ENCODE assay signal across 8 cellular contexts in genomic region chr11:6022954-6023353, GRCh38. TPM values are rescaled to one million over a fixed set of nuclear protein-coding genes. Genes with fewer than 3 reads are reported as not detected.
DNase-seq lines count a peak whose midpoint lies in the region; ATAC-seq, FAIRE-seq and TF ChIP-seq lines count a peak whose summit lies in the region.

No MANE protein-coding gene starts in this region.

- H4K20me1 ChIP-seq in OCI-LY7 (ENCODE audit: insufficient read depth, low read length) (no peaks in the 10 kb centered on the region), endothelial cell of umbilical vein (replicated peaks; ENCODE audit: control insufficient read depth, extremely low read depth, insufficient read depth, low read length) (no peaks in the 10 kb centered on the region)

- DNase-seq in NCI-H1694 (lab: John Stamatoyannopoulos, UW) (peak; percentile 10), NCI-H1694 treated with DMSO at 0.1 percent for 48 hours (lab: John Stamatoyannopoulos, UW) (no peak), OCI-LY7 (ENCODE audit: low spot score) (peak; percentile 61), endothelial cell of umbilical vein (ENCODE audit: low read depth, low spot score) (peak; percentile 70), midbrain (lab: John Stamatoyannopoulos, UW) (peak; percentile 40), GF-D8 (lab: John Stamatoyannopoulos, UW) (no peak)

- FAIRE-seq in endothelial cell of umbilical vein (lab: Jason Lieb, UNC), result peak; percentile 81

- no peaks in the 10 kb centered on the region for H3K9me3 ChIP-seq in OCI-LY7 (ENCODE audit: low read length)
- no peaks in the 10 kb centered on the region for H3K9me3 ChIP-seq in endothelial cell of umbilical vein (replicated peaks; ENCODE audit: control insufficient read depth, insufficient read depth, low read length)

- no peaks in the 10 kb centered on the region for H3K9me1 ChIP-seq in endothelial cell of umbilical vein (replicated peaks; ENCODE audit: control insufficient read depth, extremely low read depth, insufficient read depth, low read length)

- CTCF ChIA-PET in OCI-LY7 (lab: Charles Lee; ENCODE audit: unreplicated experiment), result interaction anchor here (0.9 kb wide), 1 partner anchor 328 kb away, joined by 4 read pairs; no protein-coding TSS in a partner anchor
- CTCF ChIA-PET in endothelial cell of umbilical vein (lab: Charles Lee), result interaction anchor here (0.6 to 7.4 kb wide), 17 partner anchors 18 to 356 kb away, joined by 3 to 149 read pairs (median 5); partner anchors contain the start of gene CAVIN3

- no peaks in the 10 kb centered on the region for H3K36me3 ChIP-seq in OCI-LY7 (ENCODE audit: insufficient read depth, low read length)
- H3K36me3 ChIP-seq in endothelial cell of umbilical vein (ENCODE audit: control insufficient read depth in 2 of 2, extremely low read depth in 1 of 2, insufficient read depth in 2 of 2, low read length in 2 of 2), result no peaks in the 10 kb centered on the region

- H3K27ac ChIP-seq in OCI-LY7 (ENCODE audit: low read depth, low read length, poor library complexity, severe bottlenecking), result no peak overlapping the region
- no peak overlapping the region for H3K27ac ChIP-seq in endothelial cell of umbilical vein (ENCODE audit: insufficient read depth, low read depth, low read length)

- ATAC-seq in HG03342 (IDR thresholded peaks at IDR 0.05; ENCODE audit: unreplicated experiment) (peak; percentile 44), HG02970 (IDR thresholded peaks at IDR 0.05; ENCODE audit: low FRiP score, unreplicated experiment) (no peak)

- H3K4me1 ChIP-seq in OCI-LY7 (ENCODE audit: insufficient read depth, low read length, poor library complexity, severe bottlenecking) (no peaks in the 10 kb centered on the region), endothelial cell of umbilical vein (ENCODE audit: control insufficient read depth, extremely low read depth, insufficient read depth, low read length) (no peaks in the 10 kb centered on the region)

- no peak for TF ChIP-seq POLR2A in endothelial cell of umbilical vein (IDR thresholded peaks at IDR 0.05; ENCODE audit: low read depth, low read length)

- H2AFZ ChIP-seq in OCI-LY7 (ENCODE audit: low read length), result no peak overlapping the region
- H2AFZ ChIP-seq in endothelial cell of umbilical vein (ENCODE audit: low read depth, low read length), result no peak overlapping the region

- dilution Hi-C loops in endothelial cell of umbilical vein (cut with MboI; ENCODE audit: extremely low pct_ligation_motif_present, low sequenced_read_pairs), result no loop called here

- POLR2A ChIA-PET in OCI-LY7 (lab: Charles Lee), result no interaction called here
- POLR2A ChIA-PET in endothelial cell of umbilical vein (lab: Charles Lee), result no interaction called here

- H3K4me3 ChIP-seq in OCI-LY7 (ENCODE audit: low read depth, low read length, poor library complexity, severe bottlenecking) (no peak overlapping the region), endothelial cell of umbilical vein (replicated peaks in 1 of 3; ENCODE audit: insufficient read depth in 1 of 3, low read depth in 1 of 3, low read length in 3 of 3) (no peak overlapping the region)

- BruUV-seq in OCI-LY7 (replicated peaks; lab: Mats Ljungman, UMichigan) (no TSS peak), endothelial cell of umbilical vein (replicated peaks; lab: Mats Ljungman, UMichigan) (no TSS peak)

- no peak overlapping the region for H3K9ac ChIP-seq in endothelial cell of umbilical vein (replicated peaks; ENCODE audit: extremely low read depth, insufficient read depth, low read length)

- H3K9me2 ChIP-seq in OCI-LY7 (ENCODE audit: insufficient read depth, low read length), result no peaks in the 10 kb centered on the region

- intact Hi-C loops in OCI-LY7 (cut with micrococcal nuclease; ENCODE audit: unreplicated experiment), result loop anchor here (1.0 to 5.0 kb wide), 3 partner anchors 274 to 330 kb away; no protein-coding TSS in a partner anchor
- intact Hi-C loops in endothelial cell of umbilical vein (cut with micrococcal nuclease), result loop anchor here (1.0 to 2.0 kb wide), 4 partner anchors 275 to 340 kb away; no protein-coding TSS in a partner anchor

- peaks cover 5 to 9% of the 10 kb centered on the region in 2 experiments for H3K27me3 ChIP-seq in endothelial cell of umbilical vein (ENCODE audit: control insufficient read depth in 2 of 2, insufficient read depth in 2 of 2, low read length in 2 of 2)

- H3K4me2 ChIP-seq in OCI-LY7 (ENCODE audit: low read length) (no peak overlapping the region), endothelial cell of umbilical vein (ENCODE audit: insufficient read depth, low read length) (no peak overlapping the region)

- H3K79me2 ChIP-seq in OCI-LY7 (ENCODE audit: insufficient read depth, low read depth, low read length) (no peaks in the 10 kb centered on the region), endothelial cell of umbilical vein (ENCODE audit: control insufficient read depth, insufficient read depth, low read length) (no peaks in the 10 kb centered on the region)

- peak; percentile 79 for TF ChIP-seq CTCF in OCI-LY7 (conservative IDR thresholded peaks at IDR 0.05; ENCODE audit: low read length)
- peak; percentile 36 to 46 for TF ChIP-seq CTCF in endothelial cell of umbilical vein (IDR thresholded peaks at IDR 0.05; ENCODE audit: extremely low read depth in 1 of 2, insufficient read depth in 1 of 2, low read depth in 1 of 2, low read length in 2 of 2)

TF ChIP-seq in endothelial cell of umbilical vein, 7 proteins besides CTCF, POLR2A, EP300 and RAD21:
- TF ChIP-seq MAX (IDR thresholded peaks at IDR 0.05; ENCODE audit: insufficient read depth, insufficient read length), result no peak
- no peak for TF ChIP-seq GATA2 (IDR thresholded peaks at IDR 0.05; ENCODE audit: insufficient read depth, insufficient read length, low read depth, low read length)
- no peak for TF ChIP-seq POLR2AphosphoS5 (IDR thresholded peaks at IDR 0.05; ENCODE audit: insufficient read depth, low read depth, low read length)
- no peak for TF ChIP-seq MYC (IDR thresholded peaks at IDR 0.05; ENCODE audit: low read depth, low read length)
- TF ChIP-seq JUN (IDR thresholded peaks at IDR 0.05; ENCODE audit: borderline replicate concordance, insufficient read depth, insufficient read length, low read depth), result no peak
- TF ChIP-seq FOS (IDR thresholded peaks at IDR 0.05; ENCODE audit: borderline replicate concordance, insufficient read depth, low read length), result no peak
- no peak for TF ChIP-seq EZH2 (IDR thresholded peaks at IDR 0.05; ENCODE audit: borderline replicate concordance, low read depth, low read length, severe bottlenecking)

RNA-seq across cellular contexts. Expression of gene OR56A1, which starts 7.6 kb away (rescaled TPM):
- not detected in 2 replicates for total RNA-seq in OCI-LY7 (2014; rRNA removed; shearing (Covaris generic))
- total RNA-seq in OCI-LY7 (2022) (not detected in 2 replicates), endothelial cell of umbilical vein (not detected in 2 replicates)
- polyA plus RNA-seq in endothelial cell of umbilical vein, result not detected in 2 replicates
- polyA plus RNA-seq in endothelial cell of umbilical vein (2011; cell fraction: cytosol; rRNA removed), result not detected in 2 replicates
- polyA plus RNA-seq in endothelial cell of umbilical vein (2011; cell fraction: nucleus; rRNA removed), result not detected in 2 replicates
- polyA plus RNA-seq in endothelial cell of umbilical vein (2012), result not detected in 2 replicates
- polyA minus RNA-seq in endothelial cell of umbilical vein, result 0.30 TPM in 1 of 2 replicates, not detected in the other
- polyA minus RNA-seq in endothelial cell of umbilical vein (2011; cell fraction: cytosol; rRNA and poly(A)+ RNA removed), result not detected
- polyA minus RNA-seq in endothelial cell of umbilical vein (2011; cell fraction: nucleus; rRNA and poly(A)+ RNA removed), result not detected in 2 replicates

RNA-seq across cellular contexts. Expression of gene OR56A4, which starts 16.2 kb away (rescaled TPM):
- not detected in 2 replicates for total RNA-seq in OCI-LY7 (2014; rRNA removed; shearing (Covaris generic))
- total RNA-seq in OCI-LY7 (2022), result 0.11 TPM in 1 of 2 replicates, not detected in the other
- total RNA-seq in endothelial cell of umbilical vein, result not detected in 2 replicates
- not detected in 2 replicates for polyA plus RNA-seq in endothelial cell of umbilical vein
- polyA plus RNA-seq in endothelial cell of umbilical vein (2011; cell fraction: cytosol; rRNA removed), result not detected in 2 replicates
- 0.04 TPM in 1 of 2 replicates, not detected in the other for polyA plus RNA-seq in endothelial cell of umbilical vein (2011; cell fraction: nucleus; rRNA removed)
- polyA plus RNA-seq in endothelial cell of umbilical vein (2012), result not detected in 2 replicates
- not detected in 2 replicates for polyA minus RNA-seq in endothelial cell of umbilical vein
- not detected for polyA minus RNA-seq in endothelial cell of umbilical vein (2011; cell fraction: cytosol; rRNA and poly(A)+ RNA removed)
- polyA minus RNA-seq in endothelial cell of umbilical vein (2011; cell fraction: nucleus; rRNA and poly(A)+ RNA removed), result 0.19 TPM in 1 of 2 replicates, not detected in the other

RNA-seq across cellular contexts. Expression of gene OR52L1, which starts 36.2 kb away (rescaled TPM):
- total RNA-seq in OCI-LY7 (2014; rRNA removed; shearing (Covaris generic)), result not detected in 2 replicates
- not detected in 2 replicates for total RNA-seq in OCI-LY7 (2022)
- not detected in 2 replicates for total RNA-seq in endothelial cell of umbilical vein
- polyA plus RNA-seq in endothelial cell of umbilical vein, result 0.07 TPM in 1 of 2 replicates, not detected in the other
- polyA plus RNA-seq in endothelial cell of umbilical vein (2011; cell fraction: cytosol; rRNA removed), result not detected in 2 replicates
- not detected in 2 replicates for polyA plus RNA-seq in endothelial cell of umbilical vein (2011; cell fraction: nucleus; rRNA removed)
- not detected in 2 replicates for polyA plus RNA-seq in endothelial cell of umbilical vein (2012)
- 0.27 TPM in 1 of 2 replicates, not detected in the other for polyA minus RNA-seq in endothelial cell of umbilical vein
- polyA minus RNA-seq in endothelial cell of umbilical vein (2011; cell fraction: cytosol; rRNA and poly(A)+ RNA removed), result not detected
- 0.53 TPM in 1 of 2 replicates, not detected in the other for polyA minus RNA-seq in endothelial cell of umbilical vein (2011; cell fraction: nucleus; rRNA and poly(A)+ RNA removed)

RNA-seq across cellular contexts. Expression of gene OR56A5, which starts 54.7 kb away (rescaled TPM):
- total RNA-seq in OCI-LY7 (2014; rRNA removed; shearing (Covaris generic)), result not detected in 2 replicates
- total RNA-seq in OCI-LY7 (2022) (not detected in 2 replicates), endothelial cell of umbilical vein (not detected in 2 replicates)
- polyA plus RNA-seq in endothelial cell of umbilical vein, result not detected in 2 replicates
- not detected in 2 replicates for polyA plus RNA-seq in endothelial cell of umbilical vein (2011; cell fraction: cytosol; rRNA removed)
- not detected in 2 replicates for polyA plus RNA-seq in endothelial cell of umbilical vein (2011; cell fraction: nucleus; rRNA removed)
- not detected in 2 replicates for polyA plus RNA-seq in endothelial cell of umbilical vein (2012)
- polyA minus RNA-seq in endothelial cell of umbilical vein, result not detected in 2 replicates
- polyA minus RNA-seq in endothelial cell of umbilical vein (2011; cell fraction: cytosol; rRNA and poly(A)+ RNA removed), result not detected
- not detected in 2 replicates for polyA minus RNA-seq in endothelial cell of umbilical vein (2011; cell fraction: nucleus; rRNA and poly(A)+ RNA removed)

Comparison
In these comparisons a context has a peak if more than half of its experiments do, and no peak if none do; other contexts are left out.
1. DNase-seq: peak in NCI-H1694 (single experiment), OCI-LY7 (single experiment), endothelial cell of umbilical vein (single experiment) and midbrain (single experiment); none in NCI-H1694 treated with DMSO at 0.1 percent for 48 hours (single experiment) and GF-D8 (single experiment).